Comparison of ENCODE assay signal across 8 cellular contexts in genomic region chr14:90828642-90829487, GRCh38. TPM values are rescaled to one million over a fixed set of nuclear protein-coding genes. Genes with fewer than 3 reads are reported as not detected.
DNase-seq lines count a peak whose midpoint lies in the region; ATAC-seq and TF ChIP-seq lines count a peak whose summit lies in the region.

No MANE protein-coding gene starts in this region.

- CTCF ChIA-PET in CD8-positive, alpha-beta T cell (lab: Charles Lee), result no interaction called here
- CTCF ChIA-PET in T-cell (lab: Charles Lee), result no interaction called here

- WGBS in esophagus muscularis mucosa, result 77% methylated on average over 17 of the region's 17 CpGs
- WGBS in trophoblast cell (ENCODE audit: extremely low coverage, insufficient coverage, insufficient read length), result no CpG with 5 or more reads among the region's 17 CpGs

- peaks cover 4% of the 10 kb centered on the region for H3K9me3 Mint-ChIP-seq in CD8-positive, alpha-beta T cell
- peaks cover 4 to 5% (median 4%) of the 10 kb centered on the region in 3 donors for H3K9me3 Mint-ChIP-seq in T-cell

- H3K18ac ChIP-seq in trophoblast cell (ENCODE audit: low read length), result no peak overlapping the region

- H3K14ac ChIP-seq in trophoblast cell (ENCODE audit: low read length), result peak overlapping the region; percentile 16

- peak overlapping the region; percentile 38 for H2BK12ac ChIP-seq in trophoblast cell (ENCODE audit: low read length)

- H2BK5ac ChIP-seq in trophoblast cell (ENCODE audit: low read depth, low read length, poor library complexity), result no peak overlapping the region

- peak overlapping the region; percentile 85 for H4K8ac ChIP-seq in trophoblast cell (ENCODE audit: low read depth, low read length)

- peak overlapping the region; percentile 41 for H2BK120ac ChIP-seq in trophoblast cell (ENCODE audit: insufficient read depth, low read length, poor library complexity)

- no peaks in the 10 kb centered on the region for H3K36me3 ChIP-seq in CD8-positive, alpha-beta T cell (ENCODE audit: insufficient read depth, low read length)
- H3K36me3 ChIP-seq in esophagus muscularis mucosa, result no peaks in the 10 kb centered on the region
- H3K36me3 ChIP-seq in trophoblast cell (ENCODE audit: control insufficient read depth in 1 of 2, insufficient read depth in 2 of 2, low read length in 2 of 2), result no peaks in the 10 kb centered on the region

- peaks cover 2% of the 10 kb centered on the region for H3K79me2 ChIP-seq in trophoblast cell (ENCODE audit: control insufficient read depth, insufficient read depth, low read length, poor library complexity)

- no peaks in the 10 kb centered on the region for H3K27me3 Mint-ChIP-seq in CD8-positive, alpha-beta T cell (ENCODE audit: low read depth)
- H3K27me3 Mint-ChIP-seq in T-cell, result no peaks in the 10 kb centered on the region

- H3K4me2 ChIP-seq in trophoblast cell (ENCODE audit: low read length), result peak overlapping the region; percentile 60

- no peak for TF ChIP-seq EP300 in esophagus muscularis mucosa (IDR thresholded peaks at IDR 0.05)

- H3K4me3 Mint-ChIP-seq in CD8-positive, alpha-beta T cell, result peak overlapping the region; percentile 79
- H3K4me3 Mint-ChIP-seq in T-cell, result peak overlapping the region; percentile 73 to 78 (median 78)

- no peak for TF ChIP-seq POLR2A in esophagus muscularis mucosa (IDR thresholded peaks at IDR 0.05; ENCODE audit: low read depth)

- intact Hi-C loops in CD8-positive, alpha-beta T cell (cut with DNase I, micrococcal nuclease), result loop anchor here (1.0 to 10.0 kb wide), 3 partner anchors 71 to 874 kb away; partner anchors contain the start of genes CALM1 (in 1 of the 2), EFCAB11 (in 1 of the 2) and TDP1 (in 1 of the 2)
- intact Hi-C loops in esophagus muscularis mucosa (cut with DNase I), result no loop called here

- H3K79me1 ChIP-seq in trophoblast cell (ENCODE audit: low read length), result peaks cover 6% of the 10 kb centered on the region

- no peaks in the 10 kb centered on the region for H3K27me3 ChIP-seq in CD8-positive, alpha-beta T cell (ENCODE audit: insufficient read depth, low read length)
- no peaks in the 10 kb centered on the region for H3K27me3 ChIP-seq in esophagus muscularis mucosa
- no peaks in the 10 kb centered on the region for H3K27me3 ChIP-seq in trophoblast cell (ENCODE audit: insufficient read depth, low read length)

- peaks cover 14% of the 10 kb centered on the region for H3K4me1 Mint-ChIP-seq in CD8-positive, alpha-beta T cell (ENCODE audit: low read depth)
- peaks cover 16 to 22% (median 18%) of the 10 kb centered on the region in 3 donors for H3K4me1 Mint-ChIP-seq in T-cell

- peaks cover 15% of the 10 kb centered on the region for H3K4me1 ChIP-seq in CD8-positive, alpha-beta T cell (ENCODE audit: insufficient read depth, low read length)
- peaks cover 11 to 17% (median 13%) of the 10 kb centered on the region in 4 donors for H3K4me1 ChIP-seq in esophagus muscularis mucosa
- H3K4me1 ChIP-seq in trophoblast cell (ENCODE audit: control insufficient read depth in 1 of 2, insufficient read depth in 2 of 2, low read length in 2 of 2), result peaks cover 7 to 9% of the 10 kb centered on the region in 2 experiments

- peak overlapping the region; percentile 34 for H3K27ac ChIP-seq in CD8-positive, alpha-beta T cell (ENCODE audit: low read depth, low read length)
- peak overlapping the region; percentile 75 to 84 (median 78) for H3K27ac ChIP-seq in esophagus muscularis mucosa (replicated peaks in 1 of 4)
- no peak overlapping the region for H3K27ac ChIP-seq in trophoblast cell (ENCODE audit: low read depth, low read length)

- H2AK5ac ChIP-seq in trophoblast cell (ENCODE audit: low read length), result peak overlapping the region; percentile 3

- no peak overlapping the region for H3K23ac ChIP-seq in trophoblast cell (ENCODE audit: low read length)

- no peak overlapping the region for H3K9ac ChIP-seq in trophoblast cell (ENCODE audit: low read length)

- peak overlapping the region; percentile 66 for H3K4me3 ChIP-seq in CD8-positive, alpha-beta T cell (ENCODE audit: low read depth, low read length)
- peak overlapping the region; percentile 47 to 56 (median 51) for H3K4me3 ChIP-seq in esophagus muscularis mucosa
- no peak overlapping the region for H3K4me3 ChIP-seq in trophoblast cell (ENCODE audit: low read depth, low read length)

- POLR2A ChIA-PET in CD8-positive, alpha-beta T cell (lab: Charles Lee), result no interaction called here
- POLR2A ChIA-PET in T-cell (lab: Charles Lee), result interaction anchor here in 1 of 2 donors (0.6 kb wide), 1 partner anchor 201 kb away, joined by 3 read pairs; no protein-coding TSS in a partner anchor

- H3K4ac ChIP-seq in trophoblast cell (ENCODE audit: low read depth, low read length), result no peak overlapping the region

- peak overlapping the region; percentile 76 for H4K12ac ChIP-seq in trophoblast cell (ENCODE audit: low read depth, low read length)

- H2AFZ ChIP-seq in trophoblast cell (ENCODE audit: insufficient read depth, low read length, poor library complexity), result peak overlapping the region; percentile 52

- H3K36me3 Mint-ChIP-seq in CD8-positive, alpha-beta T cell, result no peaks in the 10 kb centered on the region
- H3K36me3 Mint-ChIP-seq in T-cell, result peaks cover 4% of the 10 kb centered on the region

- H4K91ac ChIP-seq in trophoblast cell (ENCODE audit: low read depth, low read length), result peak overlapping the region; percentile 46

- no peak for DNase-seq in CD8-positive, alpha-beta T cell
- peak in 2 of 34 experiments; percentile 14 to 20 for DNase-seq in T-cell
- DNase-seq in esophagus muscularis mucosa (ENCODE audit: extremely low spot score), result no peak
- peak; percentile 79 to 91 for DNase-seq in trophoblast cell
- no peak for DNase-seq in NCI-H1105 treated with DMSO at 0.1 percent for 48 hours (lab: John Stamatoyannopoulos, UW)
- DNase-seq in NCI-H82 (lab: John Stamatoyannopoulos, UW), result no peak

- ATAC-seq in CD8-positive, alpha-beta T cell, result peak; percentile 23
- ATAC-seq in HG02759 (IDR thresholded peaks at IDR 0.05; ENCODE audit: unreplicated experiment), result peak; percentile 22
- peak; percentile 17 to 43 (median 27) for ATAC-seq in T-cell (replicated peaks in 1 of 4)
- no peak for ATAC-seq in GM19023 (IDR thresholded peaks at IDR 0.05; ENCODE audit: unreplicated experiment)

- peak overlapping the region; percentile 77 for H3K27ac Mint-ChIP-seq in CD8-positive, alpha-beta T cell
- H3K27ac Mint-ChIP-seq in T-cell, result peak overlapping the region; percentile 65 to 82

- no peaks in the 10 kb centered on the region for H3K9me3 ChIP-seq in CD8-positive, alpha-beta T cell (ENCODE audit: low read length)
- H3K9me3 ChIP-seq in esophagus muscularis mucosa (peaks cover 0 to 5% (median 2%) of the 10 kb centered on the region in 4 donors), trophoblast cell (ENCODE audit: insufficient read depth, low read depth, low read length) (peaks cover 3% of the 10 kb centered on the region)

- TF ChIP-seq CTCF in CD8-positive, alpha-beta T cell (IDR thresholded peaks at IDR 0.05), result no peak
- no peak for TF ChIP-seq CTCF in esophagus muscularis mucosa (IDR thresholded peaks at IDR 0.05)

RNA-seq across cellular contexts. Expression of gene TTC7B, which starts 12.6 kb away (rescaled TPM):
- total RNA-seq in CD8-positive, alpha-beta T cell, result 1 to 10 TPM in 1 of 2 experiments, under 1 TPM in 1; 0.25 to 1.2 TPM
- 1 to 10 TPM; 1.5 to 2.6 (median 1.7) TPM for total RNA-seq in T-cell
- 100 to 1,000 TPM in 2 of 4 donors, 10 to 100 TPM in 2; 54.4 to 148 (median 113) TPM for total RNA-seq in esophagus muscularis mucosa
- 92.4 and 94.7 TPM in 2 replicates for polyA plus RNA-seq in trophoblast cell (2013)

Comparison
In these comparisons a context has a peak if more than half of its experiments do, and no peak if none do; other contexts are left out.
1. DNase-seq: peak in trophoblast cell (2 of 2); none in CD8-positive, alpha-beta T cell (0 of 7), esophagus muscularis mucosa (single experiment), NCI-H1105 treated with DMSO at 0.1 percent for 48 hours (single experiment) and NCI-H82 (single experiment).
2. RNA of gene TTC7B, which starts 12.6 kb away (total RNA-seq): 54.4 to 148 TPM in esophagus muscularis mucosa; 1.5 to 2.6 TPM in T-cell and 0.25 to 1.2 TPM in CD8-positive, alpha-beta T cell; every median in the first group is over 10 times any median in the second.